ENCODE assay signal across 29 cellular contexts in the genomic region with DNA sequence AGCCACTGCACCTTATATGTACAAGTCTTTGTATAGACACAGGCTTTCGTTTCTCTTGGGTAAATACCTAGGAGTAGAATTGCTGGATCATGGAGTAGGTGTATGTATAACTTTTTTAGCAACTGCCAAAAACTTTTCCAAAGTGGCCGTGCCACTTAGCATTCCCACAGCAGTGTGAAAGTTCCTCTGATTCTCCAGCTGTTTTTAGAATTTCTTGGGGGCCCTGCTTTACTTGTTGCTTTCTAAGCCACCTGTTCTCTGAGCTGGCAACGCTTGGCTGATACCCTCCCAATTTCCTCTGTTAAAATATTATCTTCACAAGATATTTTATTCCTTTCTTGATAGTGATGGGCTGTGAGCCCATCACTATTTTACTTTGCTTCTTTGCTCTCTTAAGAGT. TPM values are rescaled to one million over a fixed set of nuclear protein-coding genes. Genes with fewer than 3 reads are reported as not detected.
A peak's percentile ranks its signal among the peaks of the same experiment; 100 is the strongest.
DNase-seq lines count a peak whose midpoint lies in the region; ATAC-seq, FAIRE-seq and TF ChIP-seq lines count a peak whose summit lies in the region.
"Had no signal": no experiment of that assay in that cellular context is flagged by ENCODE, and none has a peak within 500 bp of the region (broad histone marks: within the 10 kb centered on the region; RNA-seq: fewer than 3 reads in every experiment).

No MANE protein-coding gene starts in this region.

- no peak overlapping the region for H2AFZ ChIP-seq in HepG2 (ENCODE audit: low read length)

- TF ChIP-seq RAD21 in liver (IDR thresholded peaks at IDR 0.05) (no peak), HepG2 (CRISPR knock-in tag; IDR thresholded peaks at IDR 0.05) (no peak)

- POLR2A ChIA-PET in HepG2 (lab: Yijun Ruan, JAX): no interaction called here

- H3K36me3 ChIP-seq in liver (ENCODE audit: control insufficient read depth in 4 of 4, insufficient read depth in 3 of 4, low read depth in 1 of 4, low read length in 3 of 4) (peaks cover 0 to 3% (median 0%) of the 10 kb centered on the region in 4 donors), HepG2 (replicated peaks in 1 of 2; ENCODE audit: control insufficient read depth in 1 of 2, insufficient read depth in 2 of 2, low read length in 2 of 2) (peaks cover 3 to 10% of the 10 kb centered on the region in 2 experiments; a peak in 1 of 5 replicates)
- H3K36me3 ChIP-seq: MG63, right atrium auricular region, uterus, WERI-Rb-1 had no signal

- in situ Hi-C loops in HepG2 (cut with HindIII; ENCODE audit: extremely low pct_ligation_motif_present, low pct_unique_long_range_greater_than_20kb): no loop called here

- no peaks in the 10 kb centered on the region for H4K20me1 ChIP-seq in HepG2 (ENCODE audit: insufficient read depth, low read length)

- DNase-seq in HepG2 (ENCODE audit: low spot score): no peak
- DNase-seq in NAMALWA (ENCODE audit: low spot score): peak; percentile 15
- DNase-seq in mesothelial cell of epicardium (ENCODE audit: low spot score in 2 of 2, unreplicated experiment in 2 of 2): no peak
- DNase-seq in CD1c-positive myeloid dendritic cell (ENCODE audit: extremely low spot score): no peak
- no peak for DNase-seq in NCI-H2227 treated with DMSO at 0.1 percent for 48 hours (lab: John Stamatoyannopoulos, UW)
- DNase-seq: activated CD4-positive, alpha-beta T cell treated with anti-CD3 and anti-CD28 coated beads for 48 hours; activated effector memory CD4-positive, alpha-beta T cell treated with Interleukin-2 at 50 U/mL for 16 hours; AML-193; anterior cingulate cortex; caudate nucleus; CD8-positive, alpha-beta memory T cell; effector memory CD4-positive, alpha-beta T cell; KBM-7; left colon; MG63; NCI-H1417; small intestine; stimulated activated naive CD4-positive, alpha-beta T cell treated with Interleukin-2 at 50 U/mL for 16 hours; T1000; testis; uterus; WERI-Rb-1 had no signal

- 61% methylated on average over 3 of the region's 3 CpGs for WGBS in liver
- 93% methylated on average over 3 of the region's 3 CpGs for WGBS in HepG2 (ENCODE audit: low lambda C conversion rate)

- intact Hi-C loops in HepG2 (cut with micrococcal nuclease; ENCODE audit: unreplicated experiment): loop anchor here (5.0 kb wide), 1 partner anchor 44 kb away; no protein-coding TSS in a partner anchor

- TF ChIP-seq EP300 in HepG2 (IDR thresholded peaks at IDR 0.05; ENCODE audit: low read depth in 2 of 2, low read length in 2 of 2) (no peak), HepG2 (CRISPR knock-in tag; IDR thresholded peaks at IDR 0.05; ENCODE audit: borderline replicate concordance) (no peak)

- CTCF ChIA-PET in HepG2 (lab: Yijun Ruan, JAX; ENCODE audit: low intra/inter-chr PET ratio, low total read pairs): no interaction called here

- no TSS peak for BruUV-seq in HepG2 (replicated peaks; lab: Mats Ljungman, UMichigan)

- H3K79me2 ChIP-seq in HepG2 (ENCODE audit: insufficient read depth, low read length): peaks cover 53% of the 10 kb centered on the region

- FAIRE-seq in HepG2 (lab: Jason Lieb, UNC): no peak
- FAIRE-seq: small intestine had no signal

- H3K4me1 ChIP-seq in liver (ENCODE audit: control insufficient read depth in 4 of 4, insufficient read depth in 4 of 4, low read length in 3 of 4) (peaks cover 4 to 52% (median 37%) of the 10 kb centered on the region in 4 donors), HepG2 (ENCODE audit: insufficient read depth, low read length) (peaks cover 59% of the 10 kb centered on the region)

- peak overlapping the region in 3 of 5 experiments; percentile 66 to 96 (median 88) for H3K27ac Mint-ChIP-seq in brain
- no peak overlapping the region for H3K27ac Mint-ChIP-seq in mesothelial cell of epicardium
- H3K27ac Mint-ChIP-seq: activated naive CD8-positive, alpha-beta T cell had no signal

- H3K9me3 Mint-ChIP-seq in brain (no peaks in the 10 kb centered on the region), mesothelial cell of epicardium (no peaks in the 10 kb centered on the region)
- H3K9me3 Mint-ChIP-seq: CD8-positive, alpha-beta memory T cell had no signal

- H3K9ac ChIP-seq in liver (ENCODE audit: low read depth in 1 of 2, low read length in 2 of 2) (no peak overlapping the region), HepG2 (ENCODE audit: insufficient read depth, low read depth, low read length) (no peak overlapping the region)

- TF ChIP-seq POLR2A in HepG2 (IDR thresholded peaks at IDR 0.05; ENCODE audit: insufficient read depth in 1 of 2, low read depth in 2 of 2, low read length in 2 of 2): no peak

- ATAC-seq in HepG2 (no peak), HG03460 (IDR thresholded peaks at IDR 0.05; ENCODE audit: unreplicated experiment) (no peak)
- ATAC-seq: left colon had no signal

- H3K36me3 Mint-ChIP-seq in brain (peaks cover 25% of the 10 kb centered on the region), mesothelial cell of epicardium (peaks cover 2% of the 10 kb centered on the region)

- H3K27ac ChIP-seq in liver (ENCODE audit: low read depth in 1 of 2, low read length in 2 of 2) (peak overlapping the region; percentile 52 to 74), HepG2 (ENCODE audit: extremely low read length, insufficient read depth, low read length) (no peak overlapping the region)
- H3K27ac ChIP-seq: coronary artery, right atrium auricular region, SJSA1, uterus, WERI-Rb-1 had no signal

- TF ChIP-seq CTCF in liver (IDR thresholded peaks at IDR 0.05; ENCODE audit: low read depth, low read length, missing input control): no peak
- no peak for TF ChIP-seq CTCF in HepG2 (CRISPR knock-in tag; IDR thresholded peaks at IDR 0.05)
- TF ChIP-seq CTCF in brain (conservative IDR thresholded peaks at IDR 0.05): no peak
- TF ChIP-seq CTCF in mesothelial cell of epicardium (IDR thresholded peaks at IDR 0.05; ENCODE audit: unreplicated experiment): no peak

- H3K27me3 ChIP-seq in liver (ENCODE audit: control insufficient read depth in 4 of 4, insufficient read depth in 4 of 4, low read length in 3 of 4) (no peaks in the 10 kb centered on the region), HepG2 (ENCODE audit: control insufficient read depth in 1 of 2, insufficient read depth in 2 of 2, low read length in 2 of 2) (no peaks in the 10 kb centered on the region)
- H3K27me3 ChIP-seq: MG63, right atrium auricular region, SJSA1, testis, uterus had no signal

- no peak overlapping the region for H3K4me3 Mint-ChIP-seq in brain
- H3K4me3 Mint-ChIP-seq in mesothelial cell of epicardium: no peak overlapping the region
- H3K4me3 Mint-ChIP-seq: activated naive CD8-positive, alpha-beta T cell; CD8-positive, alpha-beta memory T cell had no signal

- H3K9me3 ChIP-seq in liver (ENCODE audit: control insufficient read depth in 4 of 4, low read length in 3 of 4) (no peaks in the 10 kb centered on the region), HepG2 (ENCODE audit: low read length) (no peaks in the 10 kb centered on the region)
- H3K9me3 ChIP-seq: MG63, right atrium auricular region, SJSA1, testis, uterus had no signal

- H3K4me1 Mint-ChIP-seq in brain (peaks cover 93% of the 10 kb centered on the region), mesothelial cell of epicardium (peaks cover 12% of the 10 kb centered on the region)

- peaks cover 3% of the 10 kb centered on the region for H3K27me3 Mint-ChIP-seq in brain
- no peaks in the 10 kb centered on the region for H3K27me3 Mint-ChIP-seq in mesothelial cell of epicardium (ENCODE audit: low read depth)
- H3K27me3 Mint-ChIP-seq: activated naive CD8-positive, alpha-beta T cell; CD8-positive, alpha-beta memory T cell had no signal

- no peak overlapping the region for H3K4me2 ChIP-seq in HepG2 (ENCODE audit: low read depth, low read length)

- H3K4me3 ChIP-seq in liver (ENCODE audit: low read depth in 1 of 3, low read length in 3 of 3) (no peak overlapping the region), HepG2 (replicated peaks in 1 of 3; ENCODE audit: insufficient read depth in 1 of 3, low read depth in 2 of 3, low read length in 3 of 3) (no peak overlapping the region)
- H3K4me3 ChIP-seq: coronary artery, MG63, right atrium auricular region, SJSA1, testis, uterus had no signal

TF ChIP-seq in liver, 16 proteins besides CTCF, POLR2A, EP300 and RAD21 (continues in another document):
- TF ChIP-seq HNF4G (IDR thresholded peaks at IDR 0.05) (no peak), FOXA2 (IDR thresholded peaks at IDR 0.05) (no peak)

RNA-seq across cellular contexts. Expression of gene LIMD1, which starts 19.2 kb away (rescaled TPM):
- total RNA-seq in liver (10 to 100 TPM; 16.2 to 23.3 TPM), HepG2 (2016; rRNA removed; fragmentation: Illumina TruSeq; extraction: Trizol) (11.1 and 13.0 TPM in 2 replicates), mesothelial cell of epicardium (27.8 to 28.7 TPM (median 27.8 TPM) in 3 replicates)
- polyA plus RNA-seq in liver (1 to 10 TPM; 7.8 to 8.1 TPM), HepG2 (2011; rRNA removed) (16.4 and 18.7 TPM in 2 replicates), brain (ENCODE audit: insufficient read depth, low read depth, low replicate concordance) (1.3 TPM)
- total RNA-seq in HepG2 (2016; cell fraction: cytosol; rRNA removed; fragmentation: Illumina TruSeq; extraction: Trizol; ENCODE audit: low read depth): 1.4 and 1.5 TPM in 2 replicates
- total RNA-seq in HepG2 (2016; cell fraction: insoluble cytoplasmic fraction; rRNA removed; fragmentation: Illumina TruSeq; extraction: Trizol): 9.8 and 12.1 TPM in 2 replicates
- total RNA-seq in HepG2 (2016; cell fraction: membrane; rRNA removed; fragmentation: Illumina TruSeq; extraction: Trizol): 5.3 and 6.4 TPM in 2 replicates
- 11.9 and 15.6 TPM in 2 replicates for total RNA-seq in HepG2 (2016; cell fraction: nucleus; rRNA removed; fragmentation: Illumina TruSeq; extraction: Trizol)
- 7.1 and 7.2 TPM in 2 replicates for polyA plus RNA-seq in HepG2 (2011; cell fraction: cytosol; rRNA removed)
- polyA plus RNA-seq in HepG2 (2011; cell fraction: nucleus; rRNA removed): 42.2 and 53.6 TPM in 2 replicates
- 4.4 and 6.9 TPM in 2 replicates for polyA plus RNA-seq in HepG2 (2012)
- 0.43 and 0.62 TPM in 2 replicates for polyA plus RNA-seq in HepG2 (2016; cell fraction: cytosol; fragmentation: Illumina TruSeq; extraction: Trizol; ENCODE audit: low read depth)
- 5.8 and 6.2 TPM in 2 replicates for polyA plus RNA-seq in HepG2 (2016; cell fraction: insoluble cytoplasmic fraction; fragmentation: Illumina TruSeq; extraction: Trizol; ENCODE audit: low read depth)
- polyA plus RNA-seq in HepG2 (2016; cell fraction: membrane; fragmentation: Illumina TruSeq; extraction: Trizol; ENCODE audit: low read depth): 1.7 TPM in 2 replicates
- 17.4 and 18.9 TPM in 2 replicates for polyA plus RNA-seq in HepG2 (2016; cell fraction: nucleus; fragmentation: Illumina TruSeq; extraction: Trizol; ENCODE audit: insufficient read depth, low read depth)
- 55.2 and 75.7 TPM in 2 replicates for polyA minus RNA-seq in HepG2 (2011; rRNA and poly(A)+ RNA removed; ENCODE audit: low replicate concordance)
- polyA minus RNA-seq in HepG2 (2011; cell fraction: cytosol; rRNA and poly(A)+ RNA removed): 11.3 and 16.1 TPM in 2 replicates
- polyA minus RNA-seq in HepG2 (2011; cell fraction: nucleus; rRNA and poly(A)+ RNA removed): 27.0 and 32.6 TPM in 2 replicates
